In genomic region chr3:135197246-135197645, GRCh38 we compare ENCODE assay signal across 20 cellular contexts.
A peak's percentile ranks its signal among the peaks of the same experiment; 100 is the strongest.
DNase-seq lines count a peak whose midpoint lies in the region; ATAC-seq and TF ChIP-seq lines count a peak whose summit lies in the region.
"Had no signal": no experiment of that assay in that cellular context is flagged by ENCODE, and none has a peak within 500 bp of the region (broad histone marks: within the 10 kb centered on the region; RNA-seq: fewer than 3 reads in every experiment).

No MANE protein-coding gene starts in this region.

- no peak for DNase-seq in left lung
- no peak for DNase-seq in NCI-H524 (lab: John Stamatoyannopoulos, UW)
- no peak for DNase-seq in AG08395 (ENCODE audit: low spot score)
- DNase-seq in kidney glomerular epithelial cell (lab: John Stamatoyannopoulos, UW) = no peak
- DNase-seq: activated CD4-positive, alpha-beta memory T cell treated with anti-CD3 and anti-CD28 coated beads, Interleukin-2, amount 10 ng/mL, durations not matched to agents 7 days and 5 days; activated T-cell treated with anti-CD3 and anti-CD28 coated beads, Interleukin-2, amount 50 U/mL, for 48 hours; AML-193; foreskin keratinocyte; HCEC 1CT; NCI-H2029 treated with DMSO at 0.1 percent for 48 hours; NCI-H446; NK-92 treated with Interleukin-12 subunit alpha and Interleukin-12 subunit beta, amount 100 ng/mL, for 24 hours; stimulated activated CD4-positive, alpha-beta T cell treated with anti-CD3 and anti-CD28 coated beads, Interleukin-2, amount 100 ng/mL, for 24 hours; stomach had no signal

- TF ChIP-seq CTCF in left lung (IDR thresholded peaks at IDR 0.05) = no peak

- no peaks in the 10 kb centered on the region for H3K4me1 ChIP-seq in left lung
- H3K4me1 ChIP-seq: foreskin keratinocyte, stomach had no signal

- no peak for TF ChIP-seq POLR2A in GM18505 (IDR thresholded peaks at IDR 0.05; ENCODE audit: borderline replicate concordance, extremely low read depth, insufficient read depth, insufficient read length)

- intact Hi-C loops in left lung (cut with DNase I) = no loop called here

- no peaks in the 10 kb centered on the region for H3K27me3 ChIP-seq in left lung
- H3K27me3 ChIP-seq: foreskin keratinocyte, stomach had no signal

- ATAC-seq in GM18505 (IDR thresholded peaks at IDR 0.05; ENCODE audit: unreplicated experiment) = peak; percentile 58
- peak; percentile 67 for ATAC-seq in HG02610 (IDR thresholded peaks at IDR 0.05; ENCODE audit: unreplicated experiment)
- ATAC-seq in HG03565 (IDR thresholded peaks at IDR 0.05; ENCODE audit: unreplicated experiment) = peak; percentile 42
- ATAC-seq in left lung = peak; percentile 76
- ATAC-seq: activated naive CD4-positive, alpha-beta T cell treated with anti-CD3 and anti-CD28 coated beads, Interleukin-2, amount 50 U/mL, for 72 hours; foreskin keratinocyte had no signal

- no peaks in the 10 kb centered on the region for H3K9me3 ChIP-seq in left lung
- H3K9me3 ChIP-seq: stomach had no signal

- no peaks in the 10 kb centered on the region for H3K36me3 ChIP-seq in left lung
- H3K36me3 ChIP-seq: stomach had no signal

- no peak overlapping the region for H3K4me3 ChIP-seq in left lung
- H3K4me3 ChIP-seq: coronary artery, stomach had no signal

- no peak overlapping the region for H3K27ac ChIP-seq in left lung
- H3K27ac ChIP-seq: coronary artery, foreskin keratinocyte, stomach, VCaP had no signal
